Comparison of ENCODE assay signal across 2 cellular contexts in genomic region chr20:38167851-38168760, GRCh38.
TF ChIP-seq lines count a peak whose summit lies in the region.

No MANE protein-coding gene starts in this region.

TF ChIP-seq in K562, 482 proteins besides CTCF, POLR2A, EP300 and RAD21 (continued from another document):
- TF ChIP-seq ATF3 (IDR thresholded peaks at IDR 0.05): peak; percentile 86
- TF ChIP-seq ATF3 (CRISPR knock-in tag; conservative IDR thresholded peaks at IDR 0.05): no peak
- peak; percentile 68 for TF ChIP-seq ATF7 (IDR thresholded peaks at IDR 0.05)
- no peak for TF ChIP-seq ZNF253 (CRISPR knock-in tag; conservative IDR thresholded peaks at IDR 0.05)
- no peak for TF ChIP-seq COPS2 (conservative IDR thresholded peaks at IDR 0.05)
- peak; percentile 82 for TF ChIP-seq ZFP36 (IDR thresholded peaks at IDR 0.05; ENCODE audit: low read depth, low read length, partially characterized antibody)
- no peak for TF ChIP-seq NCOA4 (IDR thresholded peaks at IDR 0.05; ENCODE audit: partially characterized antibody)
- no peak for TF ChIP-seq ZBTB7A (IDR thresholded peaks at IDR 0.05; ENCODE audit: borderline replicate concordance, control insufficient read depth, low read depth, low read length)
- peak; percentile 93 for TF ChIP-seq RBM25 (IDR thresholded peaks at IDR 0.05; ENCODE audit: low read depth, low read length, severe bottlenecking)
- TF ChIP-seq CEBPG (CRISPR knock-in tag; IDR thresholded peaks at IDR 0.05): peak; percentile 78
- peak; percentile 59 to 70; a peak in 3 of 4 replicates for TF ChIP-seq CEBPG (tag; conservative IDR thresholded peaks at IDR 0.05 in 1 of 2, IDR thresholded peaks at IDR 0.05 in 1 of 2)
- TF ChIP-seq ZNF398 (CRISPR knock-in tag; IDR thresholded peaks at IDR 0.05): no peak
- TF ChIP-seq TAF9B (IDR thresholded peaks at IDR 0.05; ENCODE audit: partially characterized antibody): no peak
- peak; percentile 92 for TF ChIP-seq CEBPB (tag; IDR thresholded peaks at IDR 0.05)
- TF ChIP-seq KDM1A (IDR thresholded peaks at IDR 0.05): peak; percentile 31 to 62; a peak in 1 of 4 replicates
- peak; percentile 56 for TF ChIP-seq BCOR (IDR thresholded peaks at IDR 0.05)

TF ChIP-seq in liver, 16 proteins besides CTCF, POLR2A, EP300 and RAD21 (continued from another document):
- TF ChIP-seq TAF1 (conservative IDR thresholded peaks at IDR 0.05) (no peak), NR2F2 (IDR thresholded peaks at IDR 0.05) (peak; percentile 94), EGR1 (IDR thresholded peaks at IDR 0.05; ENCODE audit: low read depth in 2 of 2) (peak; percentile 79 to 91), GABPA (IDR thresholded peaks at IDR 0.05 in 1 of 2, conservative IDR thresholded peaks at IDR 0.05 in 1 of 2) (peak in 1 of 2 donors; percentile 66), ATF3 (IDR thresholded peaks at IDR 0.05) (peak; percentile 79), JUND (IDR thresholded peaks at IDR 0.05) (peak; percentile 87 to 94), FOXA2 (IDR thresholded peaks at IDR 0.05) (peak; percentile 43), HNF4A (conservative IDR thresholded peaks at IDR 0.05) (peak; percentile 87 to 95)
- TF ChIP-seq, protein P1, sequence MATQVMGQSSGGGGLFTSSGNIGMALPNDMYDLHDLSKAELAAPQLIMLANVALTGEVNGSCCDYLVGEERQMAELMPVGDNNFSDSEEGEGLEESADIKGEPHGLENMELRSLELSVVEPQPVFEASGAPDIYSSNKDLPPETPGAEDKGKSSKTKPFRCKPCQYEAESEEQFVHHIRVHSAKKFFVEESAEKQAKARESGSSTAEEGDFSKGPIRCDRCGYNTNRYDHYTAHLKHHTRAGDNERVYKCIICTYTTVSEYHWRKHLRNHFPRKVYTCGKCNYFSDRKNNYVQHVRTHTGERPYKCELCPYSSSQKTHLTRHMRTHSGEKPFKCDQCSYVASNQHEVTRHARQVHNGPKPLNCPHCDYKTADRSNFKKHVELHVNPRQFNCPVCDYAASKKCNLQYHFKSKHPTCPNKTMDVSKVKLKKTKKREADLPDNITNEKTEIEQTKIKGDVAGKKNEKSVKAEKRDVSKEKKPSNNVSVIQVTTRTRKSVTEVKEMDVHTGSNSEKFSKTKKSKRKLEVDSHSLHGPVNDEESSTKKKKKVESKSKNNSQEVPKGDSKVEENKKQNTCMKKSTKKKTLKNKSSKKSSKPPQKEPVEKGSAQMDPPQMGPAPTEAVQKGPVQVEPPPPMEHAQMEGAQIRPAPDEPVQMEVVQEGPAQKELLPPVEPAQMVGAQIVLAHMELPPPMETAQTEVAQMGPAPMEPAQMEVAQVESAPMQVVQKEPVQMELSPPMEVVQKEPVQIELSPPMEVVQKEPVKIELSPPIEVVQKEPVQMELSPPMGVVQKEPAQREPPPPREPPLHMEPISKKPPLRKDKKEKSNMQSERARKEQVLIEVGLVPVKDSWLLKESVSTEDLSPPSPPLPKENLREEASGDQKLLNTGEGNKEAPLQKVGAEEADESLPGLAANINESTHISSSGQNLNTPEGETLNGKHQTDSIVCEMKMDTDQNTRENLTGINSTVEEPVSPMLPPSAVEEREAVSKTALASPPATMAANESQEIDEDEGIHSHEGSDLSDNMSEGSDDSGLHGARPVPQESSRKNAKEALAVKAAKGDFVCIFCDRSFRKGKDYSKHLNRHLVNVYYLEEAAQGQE (IDR thresholded peaks at IDR 0.05): peak; percentile 83
